Comparison of ENCODE assay signal across 15 cellular contexts in the genomic region with DNA sequence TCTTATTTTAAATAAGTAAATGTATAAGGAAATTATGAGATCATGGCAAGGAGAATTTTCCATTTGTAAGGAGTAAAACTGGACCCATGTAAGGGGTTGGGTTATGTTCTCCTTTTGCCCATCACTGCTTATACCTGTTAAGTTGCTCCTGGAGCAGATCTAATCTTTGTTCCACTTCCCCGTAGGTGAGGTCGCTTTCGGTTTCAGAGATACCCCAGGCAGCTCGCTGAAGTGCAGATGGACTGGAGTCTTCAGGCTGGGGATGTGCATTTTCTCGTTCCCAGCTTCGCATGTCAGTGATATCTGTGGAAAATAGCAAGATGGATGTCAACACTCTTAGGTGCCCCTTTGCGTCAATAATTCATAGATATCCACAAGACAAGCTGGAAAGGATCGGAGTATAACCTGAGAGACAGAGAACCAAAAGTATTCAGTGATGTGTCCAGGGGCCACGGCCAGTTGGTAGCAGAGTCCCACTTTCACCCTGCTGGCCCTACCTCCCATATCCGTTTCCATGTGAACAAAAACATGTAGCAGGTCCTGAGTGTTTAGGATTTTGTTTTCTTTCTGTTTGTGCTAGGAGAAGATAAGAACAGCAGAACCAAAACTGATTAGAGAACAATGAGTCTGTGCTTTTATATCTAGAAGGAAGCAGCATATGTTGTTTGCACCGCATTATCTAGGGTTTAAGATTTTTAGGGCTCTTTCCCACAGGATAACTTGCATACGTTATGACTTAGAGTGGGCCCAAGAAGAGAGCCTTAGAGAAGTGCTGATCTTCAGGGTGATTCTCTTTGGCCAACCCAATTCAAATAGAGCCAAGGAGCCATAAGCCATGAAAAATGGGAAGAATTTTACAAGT. TPM values are rescaled to one million over a fixed set of nuclear protein-coding genes. Genes with fewer than 3 reads are reported as not detected.
A peak's percentile ranks its signal among the peaks of the same experiment; 100 is the strongest.
DNase-seq lines count a peak whose midpoint lies in the region; ATAC-seq, FAIRE-seq and TF ChIP-seq lines count a peak whose summit lies in the region.
"Had no signal": no experiment of that assay in that cellular context is flagged by ENCODE, and none has a peak within 500 bp of the region (broad histone marks: within the 10 kb centered on the region; RNA-seq: fewer than 3 reads in every experiment).

No MANE protein-coding gene starts in this region.

- no peaks in the 10 kb centered on the region for H4K20me1 ChIP-seq in HepG2 (ENCODE audit: insufficient read depth, low read length)

- no peak for DNase-seq in HepG2 (ENCODE audit: low spot score)
- no peak for DNase-seq in adrenal gland
- no peak for DNase-seq in NCI-H446 (lab: John Stamatoyannopoulos, UW)
- no peak for DNase-seq in germinal center (ENCODE audit: low spot score)
- DNase-seq: activated CD4-positive, CD25-positive, alpha-beta regulatory T cell; cerebellar nuclear complex; COR-L47; IMR-90; NCI-H187 treated with DMSO at 0.1 percent for 48 hours; PC-9; stimulated activated CD4-positive, alpha-beta T cell treated with anti-CD3 and anti-CD28 coated beads, Interleukin-12 subunit alpha, Interleukin-12 subunit beta, amount 100 ng/mL, for 4 hours had no signal

- no peak for TF ChIP-seq RAD21 in HepG2 (CRISPR knock-in tag; IDR thresholded peaks at IDR 0.05)

- no peaks in the 10 kb centered on the region for H3K36me3 ChIP-seq in HepG2 (replicated peaks in 1 of 2; ENCODE audit: control insufficient read depth in 1 of 2, insufficient read depth in 2 of 2, low read length in 2 of 2)
- H3K36me3 ChIP-seq in adrenal gland (replicated peaks in 1 of 2) = no peaks in the 10 kb centered on the region

- intact Hi-C loops in HepG2 (cut with micrococcal nuclease; ENCODE audit: unreplicated experiment) (no loop called here), adrenal gland (cut with DNase I) (no loop called here)

- H2AFZ ChIP-seq in HepG2 (ENCODE audit: low read length) = peak overlapping the region; percentile 31
- H2AFZ ChIP-seq: PC-9 had no signal

- ATAC-seq in GM18502 (IDR thresholded peaks at IDR 0.05; ENCODE audit: poor library complexity, unreplicated experiment) = peak; percentile 96
- ATAC-seq in GM19351 (IDR thresholded peaks at IDR 0.05; ENCODE audit: unreplicated experiment) = peak; percentile 64
- peak; percentile 82 for ATAC-seq in HG03521 (IDR thresholded peaks at IDR 0.05; ENCODE audit: unreplicated experiment)
- ATAC-seq in HepG2 = peak; percentile 74

- 25% methylated on average over 12 of the region's 12 CpGs for WGBS in HepG2 (ENCODE audit: low lambda C conversion rate)
- 82 to 85% (median 83%) methylated on average over 12 of the region's 12 CpGs for WGBS in adrenal gland, 4 donors

- TF ChIP-seq CTCF in HepG2 (CRISPR knock-in tag; IDR thresholded peaks at IDR 0.05) (no peak), adrenal gland (IDR thresholded peaks at IDR 0.05) (no peak)

- H3K27ac ChIP-seq in HepG2 (ENCODE audit: extremely low read length, insufficient read depth, low read length) (no peak overlapping the region), adrenal gland (no peak overlapping the region)
- H3K27ac ChIP-seq: PC-9 had no signal

- peak overlapping the region; percentile 51 for H3K4me2 ChIP-seq in HepG2 (ENCODE audit: low read depth, low read length)
- H3K4me2 ChIP-seq: PC-9 had no signal

- BruUV-seq in HepG2 (replicated peaks; lab: Mats Ljungman, UMichigan) = no TSS peak

- no peaks in the 10 kb centered on the region for H3K79me2 ChIP-seq in HepG2 (ENCODE audit: insufficient read depth, low read length)

- in situ Hi-C loops in HepG2 (cut with HindIII; ENCODE audit: extremely low pct_ligation_motif_present, low pct_unique_long_range_greater_than_20kb) = no loop called here

- CTCF ChIA-PET in HepG2 (lab: Yijun Ruan, JAX; ENCODE audit: low intra/inter-chr PET ratio, low total read pairs) = no interaction called here

- TF ChIP-seq POLR2A in HepG2 (IDR thresholded peaks at IDR 0.05; ENCODE audit: insufficient read depth in 1 of 2, low read depth in 2 of 2, low read length in 2 of 2) (no peak), adrenal gland (IDR thresholded peaks at IDR 0.05) (no peak)

- H3K9me3 ChIP-seq in HepG2 (ENCODE audit: low read length) (no peaks in the 10 kb centered on the region), adrenal gland (replicated peaks in 1 of 3) (no peaks in the 10 kb centered on the region)

- H3K4me3 ChIP-seq in HepG2 (replicated peaks in 1 of 3; ENCODE audit: insufficient read depth in 1 of 3, low read depth in 2 of 3, low read length in 3 of 3) = peak overlapping the region in 1 of 3 experiments; percentile 10; a peak in 1 of 6 replicates
- H3K4me3 ChIP-seq in adrenal gland = no peak overlapping the region
- H3K4me3 ChIP-seq: PC-9 had no signal

- no peak for FAIRE-seq in HepG2 (lab: Jason Lieb, UNC)
- FAIRE-seq: islet of Langerhans had no signal

- POLR2A ChIA-PET in HepG2 (lab: Yijun Ruan, JAX) = no interaction called here

- H3K4me1 ChIP-seq in HepG2 (ENCODE audit: insufficient read depth, low read length) = no peaks in the 10 kb centered on the region
- no peaks in the 10 kb centered on the region for H3K4me1 ChIP-seq in adrenal gland (replicated peaks in 1 of 2)

- TF ChIP-seq EP300 in HepG2 (IDR thresholded peaks at IDR 0.05; ENCODE audit: low read depth in 2 of 2, low read length in 2 of 2) (no peak), HepG2 (CRISPR knock-in tag; IDR thresholded peaks at IDR 0.05; ENCODE audit: borderline replicate concordance) (no peak)

- peaks cover 0 to 9% of the 10 kb centered on the region in 2 experiments; a peak in 1 of 5 replicates for H3K27me3 ChIP-seq in HepG2 (ENCODE audit: control insufficient read depth in 1 of 2, insufficient read depth in 2 of 2, low read length in 2 of 2)
- H3K27me3 ChIP-seq in adrenal gland = no peaks in the 10 kb centered on the region

- H3K9ac ChIP-seq in HepG2 (ENCODE audit: insufficient read depth, low read depth, low read length) = no peak overlapping the region

TF ChIP-seq in HepG2, 621 proteins besides CTCF, POLR2A, EP300 and RAD21:
- TF ChIP-seq ZNF124 (CRISPR knock-in tag; IDR thresholded peaks at IDR 0.05) = no peak
- no peak for TF ChIP-seq ZNF720 (CRISPR knock-in tag; IDR thresholded peaks at IDR 0.05)
- no peak for TF ChIP-seq FOSL1 (CRISPR knock-in tag; IDR thresholded peaks at IDR 0.05; ENCODE audit: borderline replicate concordance)
- no peak for TF ChIP-seq MTF2 (CRISPR knock-in tag; IDR thresholded peaks at IDR 0.05; ENCODE audit: borderline replicate concordance)
- TF ChIP-seq SNRNP70 (IDR thresholded peaks at IDR 0.05; ENCODE audit: low read depth, low read length) = no peak

RNA-seq across cellular contexts. Expression of gene GCA, which starts 36.0 kb away (rescaled TPM):
- total RNA-seq in HepG2 (2016; rRNA removed; fragmentation: Illumina TruSeq; extraction: Trizol) (48.3 and 69.6 TPM in 2 replicates), adrenal gland (10 to 100 TPM in 7 of 8 donors, 1 to 10 TPM in 1; 3.4 to 33.9 (median 21.7) TPM)
- 4.8 and 5.6 TPM in 2 replicates for total RNA-seq in HepG2 (2016; cell fraction: cytosol; rRNA removed; fragmentation: Illumina TruSeq; extraction: Trizol; ENCODE audit: low read depth)
- total RNA-seq in HepG2 (2016; cell fraction: insoluble cytoplasmic fraction; rRNA removed; fragmentation: Illumina TruSeq; extraction: Trizol) = 53.8 and 73.2 TPM in 2 replicates
- total RNA-seq in HepG2 (2016; cell fraction: membrane; rRNA removed; fragmentation: Illumina TruSeq; extraction: Trizol) = 10.8 and 11.8 TPM in 2 replicates
- total RNA-seq in HepG2 (2016; cell fraction: nucleus; rRNA removed; fragmentation: Illumina TruSeq; extraction: Trizol) = 25.2 TPM in 2 replicates
- polyA plus RNA-seq in HepG2 (2011; rRNA removed) (37.5 and 42.0 TPM in 2 replicates), adrenal gland (10 to 100 TPM; 11.8 to 18.7 (median 12.9) TPM)
- polyA plus RNA-seq in HepG2 (2011; cell fraction: cytosol; rRNA removed) = 29.6 and 30.2 TPM in 2 replicates
- 18.5 and 19.2 TPM in 2 replicates for polyA plus RNA-seq in HepG2 (2011; cell fraction: nucleus; rRNA removed)
- polyA plus RNA-seq in HepG2 (2012) = 31.4 and 38.3 TPM in 2 replicates
- polyA plus RNA-seq in HepG2 (2016; cell fraction: cytosol; fragmentation: Illumina TruSeq; extraction: Trizol; ENCODE audit: low read depth) = 3.0 and 3.2 TPM in 2 replicates
- polyA plus RNA-seq in HepG2 (2016; cell fraction: insoluble cytoplasmic fraction; fragmentation: Illumina TruSeq; extraction: Trizol; ENCODE audit: low read depth) = 63.5 and 69.1 TPM in 2 replicates
- polyA plus RNA-seq in HepG2 (2016; cell fraction: membrane; fragmentation: Illumina TruSeq; extraction: Trizol; ENCODE audit: low read depth) = 5.8 and 6.4 TPM in 2 replicates
- polyA plus RNA-seq in HepG2 (2016; cell fraction: nucleus; fragmentation: Illumina TruSeq; extraction: Trizol; ENCODE audit: insufficient read depth, low read depth) = 35.6 and 39.1 TPM in 2 replicates
- 1.4 and 24.4 TPM in 2 replicates for polyA minus RNA-seq in HepG2 (2011; rRNA and poly(A)+ RNA removed; ENCODE audit: low replicate concordance)
- 34.6 TPM in 2 replicates for polyA minus RNA-seq in HepG2 (2011; cell fraction: cytosol; rRNA and poly(A)+ RNA removed)
- 23.0 and 25.1 TPM in 2 replicates for polyA minus RNA-seq in HepG2 (2011; cell fraction: nucleus; rRNA and poly(A)+ RNA removed)
